ENCODE assay signal across 19 cellular contexts in genomic region chr1:56466541-56466940, GRCh38.
"Had no signal": no experiment of that assay in that cellular context is flagged by ENCODE, and none has a peak within 500 bp of the region (broad histone marks: within the 10 kb centered on the region; RNA-seq: fewer than 3 reads in every experiment).

No MANE protein-coding gene starts in this region.

- H3K9me3 ChIP-seq: lower lobe of right lung, ovary, spleen, testis, tibial nerve had no signal

- H3K27ac ChIP-seq: coronary artery, dorsolateral prefrontal cortex, hepatocyte, lower lobe of right lung, ovary, testis, tibial nerve had no signal

- H3K27me3 ChIP-seq: dorsolateral prefrontal cortex, hepatocyte, ovary, spleen, testis, tibial nerve had no signal

- DNase-seq: dorsolateral prefrontal cortex; effector CD8-positive, alpha-beta T cell; foreskin melanocyte; head of caudate nucleus; left colon; lower lobe of right lung; natural killer cell; nucleus accumbens; ovary; spleen; stimulated activated CD4-positive, alpha-beta T cell treated with anti-CD3 and anti-CD28 coated beads, Interleukin-15, amount 100 ng/mL, for 24 hours; stimulated activated CD4-positive, alpha-beta T cell treated with anti-CD3 and anti-CD28 coated beads, Interleukin-1b, Interleukin-23, amount 100 ng/mL, for 48 hours; stimulated activated CD4-positive, alpha-beta T cell treated with anti-CD3 and anti-CD28 coated beads, Interleukin-4, amount 100 ng/mL, for 24 hours; testis had no signal

- H3K4me2 ChIP-seq: hepatocyte had no signal

- H3K36me3 ChIP-seq: lower lobe of right lung, ovary, spleen, tibial nerve had no signal

- H2AFZ ChIP-seq: hepatocyte had no signal

- H3K4me1 ChIP-seq: testis had no signal

- ATAC-seq: left colon; natural killer cell; sciatic nerve; stimulated activated memory B cell treated with anti-CD40 and anti-IgM and Interleukin-4, amounts not matched to agents 10 μg/mL and 1 μg/mL and 100 μg/mL, for 72 hours had no signal

- H3K79me2 ChIP-seq: hepatocyte had no signal

- H3K4me3 ChIP-seq: coronary artery, dorsolateral prefrontal cortex, hepatocyte, lower lobe of right lung, ovary, spleen, testis, tibial nerve had no signal
